In genomic region chr19:49884109-49884508, GRCh38 we compare ENCODE assay signal across 2 cellular contexts.
TF ChIP-seq lines count a peak whose summit lies in the region.

No MANE protein-coding gene starts in this region.

TF ChIP-seq in GM12891, 5 proteins besides CTCF, POLR2A, EP300 and RAD21:
- TF ChIP-seq PAX5 (IDR thresholded peaks at IDR 0.05; ENCODE audit: insufficient read depth, low read length, severe bottlenecking) (no peak), TAF1 (IDR thresholded peaks at IDR 0.05; ENCODE audit: low read depth, low read length) (no peak), POU2F2 (IDR thresholded peaks at IDR 0.05; ENCODE audit: low read depth, low read length) (no peak), SPI1 (IDR thresholded peaks at IDR 0.05; ENCODE audit: low read depth, low read length) (no peak), POLR2AphosphoS5 (IDR thresholded peaks at IDR 0.05; ENCODE audit: low read depth, low read length) (no peak)

TF ChIP-seq in K562, 482 proteins besides CTCF, POLR2A, EP300 and RAD21:
- TF ChIP-seq RBFOX2 (IDR thresholded peaks at IDR 0.05; ENCODE audit: low read depth, low read length) (peak; percentile 27; the same call in 1 of the 2 replicates), SMARCA5 (IDR thresholded peaks at IDR 0.05) (no peak)
